In genomic region chr13:45335397-45336024, GRCh38 we compare ENCODE assay signal across 13 cellular contexts. TPM values are rescaled to one million over a fixed set of nuclear protein-coding genes. Genes with fewer than 3 reads are reported as not detected.
DNase-seq lines count a peak whose midpoint lies in the region; ATAC-seq and TF ChIP-seq lines count a peak whose summit lies in the region.
"Had no signal": no experiment of that assay in that cellular context is flagged by ENCODE, and none has a peak within 500 bp of the region (broad histone marks: within the 10 kb centered on the region; RNA-seq: fewer than 3 reads in every experiment).

No MANE protein-coding gene starts in this region.

- H3K4me3 ChIP-seq in left ventricle myocardium inferior (no peak overlapping the region), thymus (ENCODE audit: low read length) (no peak overlapping the region)
- H3K4me3 ChIP-seq: SJSA1, upper lobe of right lung had no signal

- H3K9me3 ChIP-seq in left ventricle myocardium inferior (replicated peaks), result no peaks in the 10 kb centered on the region
- no peaks in the 10 kb centered on the region for H3K9me3 ChIP-seq in thymus (ENCODE audit: control insufficient read depth)
- H3K9me3 ChIP-seq: upper lobe of right lung had no signal

- no peak for TF ChIP-seq CTCF in left ventricle myocardium inferior (IDR thresholded peaks at IDR 0.05; ENCODE audit: borderline replicate concordance)

- H3K27me3 ChIP-seq in left ventricle myocardium inferior (ENCODE audit: low read depth) (no peaks in the 10 kb centered on the region), thymus (ENCODE audit: control insufficient read depth, insufficient read depth) (no peaks in the 10 kb centered on the region)
- H3K27me3 ChIP-seq: SJSA1, upper lobe of right lung had no signal

- ATAC-seq in left cardiac atrium (no peak), SK-N-SH treated with all-trans-retinoic acid at 6 μM for 48 hours (no peak), HG03439 (IDR thresholded peaks at IDR 0.05; ENCODE audit: unreplicated experiment) (no peak), HG02588 (IDR thresholded peaks at IDR 0.05; ENCODE audit: unreplicated experiment) (no peak)

- H3K36me3 ChIP-seq in left ventricle myocardium inferior (peaks cover 60% of the 10 kb centered on the region), thymus (ENCODE audit: control insufficient read depth, insufficient read depth) (peaks cover 37% of the 10 kb centered on the region)

- H3K27ac ChIP-seq in left ventricle myocardium inferior (replicated peaks) (peak overlapping the region; percentile 16), thymus (ENCODE audit: low read depth) (peak overlapping the region; percentile 31)
- H3K27ac ChIP-seq: SJSA1 had no signal

- intact Hi-C loops in left ventricle myocardium inferior (cut with micrococcal nuclease) (no loop called here), left cardiac atrium (cut with DNase I) (no loop called here)

- DNase-seq in left ventricle myocardium inferior (no peak), left cardiac atrium (no peak), glomerular visceral epithelial cell (ENCODE audit: extremely low spot score) (peak; percentile 28), A172 (ENCODE audit: low spot score) (no peak)
- DNase-seq: cortex of kidney; NCI-H226; stimulated activated CD4-positive, alpha-beta T cell treated with anti-CD3 and anti-CD28 coated beads, Interleukin-4, amount 100 ng/mL, for 1 hour; upper lobe of right lung had no signal

- WGBS in thymus, result 90% methylated on average over 3 of the region's 3 CpGs

- H3K4me1 ChIP-seq in left ventricle myocardium inferior (peaks cover 98% of the 10 kb centered on the region), thymus (ENCODE audit: control insufficient read depth, insufficient read depth, low read length) (peaks cover 24% of the 10 kb centered on the region)

TF ChIP-seq in SK-N-SH treated with all-trans-retinoic acid at 6 μM for 48 hours, 23 proteins besides CTCF, POLR2A, EP300 and RAD21:
- peak; percentile 4; the same call in 1 of the 2 replicates for TF ChIP-seq ESRRG (CRISPR knock-in tag; IDR thresholded peaks at IDR 0.05)
- peak; percentile 10; the same call in 1 of the 2 replicates for TF ChIP-seq GLIS3 (CRISPR knock-in tag; IDR thresholded peaks at IDR 0.05)
- no peak for TF ChIP-seq TSHZ2 (CRISPR knock-in tag; IDR thresholded peaks at IDR 0.05)
- TF ChIP-seq PATZ1 (CRISPR knock-in tag; IDR thresholded peaks at IDR 0.05; ENCODE audit: borderline replicate concordance), result peak; percentile 33
- no peak for TF ChIP-seq ZNF70 (CRISPR knock-in tag; IDR thresholded peaks at IDR 0.05)
- TF ChIP-seq ZC3H10 (CRISPR knock-in tag; IDR thresholded peaks at IDR 0.05), result 0 out of 2 replicates have a peak, but pooled peaks have one; percentile 12
- peak; percentile 32; the same call in 1 of the 2 replicates for TF ChIP-seq CSRNP3 (CRISPR knock-in tag; IDR thresholded peaks at IDR 0.05)
- peak; percentile 14; the same call in 1 of the 2 replicates for TF ChIP-seq TOX (CRISPR knock-in tag; IDR thresholded peaks at IDR 0.05; ENCODE audit: borderline replicate concordance)
- TF ChIP-seq OSR1 (CRISPR knock-in tag; IDR thresholded peaks at IDR 0.05), result no peak
- TF ChIP-seq CSDC2 (CRISPR knock-in tag; IDR thresholded peaks at IDR 0.05), result no peak
- peak; percentile 41; the same call in 1 of the 2 replicates for TF ChIP-seq CREB5 (CRISPR knock-in tag; IDR thresholded peaks at IDR 0.05; ENCODE audit: low read depth)
- TF ChIP-seq ZNF8 (CRISPR knock-in tag; IDR thresholded peaks at IDR 0.05), result no peak

RNA-seq across cellular contexts. Expression of gene TPT1, which starts 5.5 kb away (rescaled TPM):
- total RNA-seq in left ventricle myocardium inferior (4,332 TPM), left cardiac atrium (1,000 to 10,000 TPM; 3,599 to 3,935 TPM)
- polyA plus RNA-seq in thymus, result 12,260 TPM
- total RNA-seq in A172 (2014; rRNA removed; shearing (Covaris generic)), result 1,498 and 1,612 TPM in 2 replicates
